17 cellular contexts compared by ENCODE assay signal in the genomic region with DNA sequence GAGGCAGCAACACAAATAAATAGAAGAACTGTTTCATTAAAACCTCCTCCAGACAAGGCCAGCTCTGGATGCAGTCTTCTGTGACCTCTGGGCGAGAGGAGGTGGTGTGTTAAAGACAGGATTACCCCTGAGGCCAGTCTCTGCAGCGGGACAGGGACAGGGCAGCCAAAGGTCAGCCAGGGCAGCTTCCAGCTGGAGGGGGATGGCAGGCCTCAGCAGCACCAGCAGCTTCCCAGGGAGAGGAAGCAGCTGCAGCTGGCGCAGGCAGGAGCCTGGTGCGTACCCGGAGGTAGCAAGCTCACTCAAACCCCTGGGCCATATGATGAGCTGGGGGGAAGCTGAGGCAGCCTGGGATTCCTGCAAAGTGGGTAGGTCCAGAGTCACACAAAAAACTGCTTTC.
DNase-seq lines count a peak whose midpoint lies in the region; ATAC-seq, FAIRE-seq and TF ChIP-seq lines count a peak whose summit lies in the region.
"Had no signal": no experiment of that assay in that cellular context is flagged by ENCODE, and none has a peak within 500 bp of the region (broad histone marks: within the 10 kb centered on the region; RNA-seq: fewer than 3 reads in every experiment).

No MANE protein-coding gene starts in this region.

- H3K36me3 ChIP-seq in neural progenitor cell (no peaks in the 10 kb centered on the region), pancreas (no peaks in the 10 kb centered on the region)

- no peak for TF ChIP-seq CTCF in neural progenitor cell (IDR thresholded peaks at IDR 0.05)
- TF ChIP-seq CTCF in pancreas (IDR thresholded peaks at IDR 0.05) = no peak

- H2AFZ ChIP-seq in neural progenitor cell (replicated peaks) = no peak overlapping the region
- H2AFZ ChIP-seq: parathyroid adenoma had no signal

- peaks cover 14% of the 10 kb centered on the region for H3F3A ChIP-seq in neural progenitor cell (ENCODE audit: low read depth)

- H3K4me2 ChIP-seq in neural progenitor cell = peak overlapping the region; percentile 37

- H3K4me1 Mint-ChIP-seq in neural progenitor cell = peaks cover 44% of the 10 kb centered on the region

- no peak overlapping the region for H3K4me3 Mint-ChIP-seq in neural progenitor cell

- peaks cover 3% of the 10 kb centered on the region for H3K9me3 Mint-ChIP-seq in neural progenitor cell
- H3K9me3 Mint-ChIP-seq: activated T-helper 2 cell treated with anti-CD3 and anti-CD28 coated beads, Interferon-gamma antibody, Interleukin-2, Interleukin-4, amounts not matched to agents 10 μg/mL and 5 μg/mL and 100 μg/mL, durations not matched to agents 14 hours and 24 hours and 36 hours had no signal

- H3K27ac ChIP-seq in neural progenitor cell (no peak overlapping the region), pancreas (no peak overlapping the region)
- H3K27ac ChIP-seq: parathyroid adenoma had no signal

- no peaks in the 10 kb centered on the region for H3K27me3 ChIP-seq in neural progenitor cell
- no peaks in the 10 kb centered on the region for H3K27me3 ChIP-seq in pancreas

- ATAC-seq in pancreas (no peak), GM18502 (IDR thresholded peaks at IDR 0.05; ENCODE audit: poor library complexity, unreplicated experiment) (no peak)
- ATAC-seq: mucosa of descending colon had no signal

- intact Hi-C loops in pancreas (cut with DNase I) = no loop called here

- H3K4me1 ChIP-seq in neural progenitor cell (peaks cover 6% of the 10 kb centered on the region), pancreas (no peaks in the 10 kb centered on the region)
- H3K4me1 ChIP-seq: Caco-2, parathyroid adenoma had no signal

- peaks cover 5% of the 10 kb centered on the region for H3K27me3 Mint-ChIP-seq in neural progenitor cell (ENCODE audit: insufficient read depth, low read depth)

- FAIRE-seq in pancreas (lab: Jason Lieb, UNC) = no peak

- H3K4me3 ChIP-seq in neural progenitor cell (no peak overlapping the region), pancreas (no peak overlapping the region)
- H3K4me3 ChIP-seq: mucosa of descending colon had no signal

- no peak overlapping the region for H3K9ac ChIP-seq in neural progenitor cell
- H3K9ac ChIP-seq: parathyroid adenoma had no signal

- WGBS in pancreas, 2 donors = 70 to 86% methylated on average over 5 of the region's 5 CpGs

- H3K79me2 ChIP-seq in neural progenitor cell (ENCODE audit: low read depth) = no peaks in the 10 kb centered on the region
- H3K79me2 ChIP-seq: parathyroid adenoma had no signal

- H3K9me3 ChIP-seq in neural progenitor cell (ENCODE audit: low read depth) (no peaks in the 10 kb centered on the region), pancreas (no peaks in the 10 kb centered on the region)
- H3K9me3 ChIP-seq: Caco-2, mucosa of descending colon had no signal

- DNase-seq in ELF-1 (ENCODE audit: low read depth, low spot score) (peak; percentile 93), foreskin melanocyte (peak; percentile 25), neural progenitor cell (ENCODE audit: low spot score) (peak; percentile 71), GM19240 (ENCODE audit: insufficient read length, low spot score) (no peak), pancreas (no peak)
- no peak for DNase-seq in stimulated activated CD4-positive, alpha-beta T cell treated with anti-CD3 and anti-CD28 coated beads, Interleukin-12 subunit alpha, Interleukin-12 subunit beta, amount 100 ng/mL, for 4 hours
- DNase-seq: amniotic stem cell, Caco-2, GF-D8, mucosa of descending colon, NCI-H1092 treated with DMSO at 0.1 percent for 48 hours, NCI-H2227 treated with DMSO at 0.1 percent for 48 hours, SW 1271 had no signal

- peak overlapping the region; percentile 94 for H3K27ac Mint-ChIP-seq in neural progenitor cell
- H3K27ac Mint-ChIP-seq: activated T-helper 2 cell treated with anti-CD3 and anti-CD28 coated beads, Interferon-gamma antibody, Interleukin-2, Interleukin-4, amounts not matched to agents 10 μg/mL and 5 μg/mL and 100 μg/mL, durations not matched to agents 14 hours and 24 hours and 36 hours had no signal

- no peaks in the 10 kb centered on the region for H3K36me3 Mint-ChIP-seq in neural progenitor cell

- no peaks in the 10 kb centered on the region for H4K20me1 ChIP-seq in neural progenitor cell (ENCODE audit: low read depth)

TF ChIP-seq in PFSK-1, 5 proteins besides CTCF, POLR2A, EP300 and RAD21:
- TF ChIP-seq FOXP2 (optimal IDR thresholded peaks at IDR 0.05; ENCODE audit: borderline replicate concordance, extremely low read depth, extremely low read length, insufficient read depth) = peak; percentile 39
- TF ChIP-seq POLR2AphosphoS5 (IDR thresholded peaks at IDR 0.05; ENCODE audit: low read depth, low read length) = no peak

Comparison
In these comparisons a context has a peak if more than half of its experiments do, and no peak if none do; other contexts are left out.
1. DNase-seq: peak in ELF-1 (single experiment), foreskin melanocyte (single experiment) and neural progenitor cell (single experiment); none in GM19240 (single experiment), pancreas (0 of 6) and stimulated activated CD4-positive, alpha-beta T cell treated with anti-CD3 and anti-CD28 coated beads, Interleukin-12 subunit alpha, Interleukin-12 subunit beta, amount 100 ng/mL, for 4 hours (single experiment).